ENCODE assay signal across 12 cellular contexts in genomic region chr10:77602913-77603528, GRCh38. TPM values are rescaled to one million over a fixed set of nuclear protein-coding genes. Genes with fewer than 3 reads are reported as not detected.
DNase-seq lines count a peak whose midpoint lies in the region; ATAC-seq and TF ChIP-seq lines count a peak whose summit lies in the region.
"Had no signal": no experiment of that assay in that cellular context is flagged by ENCODE, and none has a peak within 500 bp of the region (broad histone marks: within the 10 kb centered on the region; RNA-seq: fewer than 3 reads in every experiment).

No MANE protein-coding gene starts in this region.

- intact Hi-C loops in esophagus muscularis mucosa (cut with DNase I) (no loop called here), aorta (cut with DNase I) (no loop called here)

- in situ Hi-C loops in GM13977 (cut with MboI; ENCODE audit: low pct_unique_long_range_greater_than_20kb, low sequenced_read_pairs, unreplicated experiment), result no loop called here

- WGBS in esophagus muscularis mucosa, result 29% methylated on average over 7 of the region's 7 CpGs
- 7 to 9% methylated on average over 7 of the region's 7 CpGs for WGBS in aorta, 2 donors

- peak overlapping the region; percentile 40 to 59 (median 47) for H3K27ac ChIP-seq in esophagus muscularis mucosa (replicated peaks in 1 of 4)
- peak overlapping the region; percentile 6 for H3K27ac ChIP-seq in rectal smooth muscle tissue (ENCODE audit: low read depth, low read length)
- peak overlapping the region in 1 of 2 donors; percentile 22 for H3K27ac ChIP-seq in aorta (ENCODE audit: low read depth in 1 of 2, low read length in 2 of 2)

- no peaks in the 10 kb centered on the region for H3K9me3 ChIP-seq in esophagus muscularis mucosa
- no peaks in the 10 kb centered on the region for H3K9me3 ChIP-seq in aorta (ENCODE audit: control insufficient read depth, low read length)
- H3K9me3 ChIP-seq: esophagus squamous epithelium had no signal

- H3K4me1 ChIP-seq in esophagus muscularis mucosa (peaks cover 6 to 92% (median 83%) of the 10 kb centered on the region in 4 donors), rectal smooth muscle tissue (ENCODE audit: control insufficient read depth, insufficient read depth, low read length) (peaks cover 18% of the 10 kb centered on the region), aorta (ENCODE audit: control insufficient read depth in 1 of 2, insufficient read depth in 2 of 2, low read length in 2 of 2) (no peaks in the 10 kb centered on the region)

- H3K36me3 ChIP-seq in esophagus muscularis mucosa (no peaks in the 10 kb centered on the region), rectal smooth muscle tissue (ENCODE audit: control insufficient read depth, insufficient read depth, low read length) (no peaks in the 10 kb centered on the region), aorta (ENCODE audit: control insufficient read depth in 1 of 2, insufficient read depth in 2 of 2, low read length in 1 of 2) (no peaks in the 10 kb centered on the region)
- H3K36me3 ChIP-seq: esophagus squamous epithelium had no signal

- no peak overlapping the region for H3K4me3 ChIP-seq in esophagus muscularis mucosa
- no peak overlapping the region for H3K4me3 ChIP-seq in rectal smooth muscle tissue (ENCODE audit: low read length)
- no peak overlapping the region for H3K4me3 ChIP-seq in aorta (ENCODE audit: low read length in 2 of 2)
- H3K4me3 ChIP-seq: esophagus squamous epithelium had no signal

- DNase-seq in NCI-H69 (lab: John Stamatoyannopoulos, UW), result peak; percentile 56
- no peak for DNase-seq in esophagus muscularis mucosa (ENCODE audit: extremely low spot score)
- DNase-seq in NCI-H526 treated with DMSO at 0.1 percent for 48 hours (lab: John Stamatoyannopoulos, UW), result no peak
- DNase-seq in GM13977 (ENCODE audit: low spot score), result no peak
- no peak for DNase-seq in HPDE6-E6E7 (ENCODE audit: extremely low spot score)
- DNase-seq in aorta, result no peak
- DNase-seq: esophagus squamous epithelium had no signal

- no peak for TF ChIP-seq POLR2A in esophagus muscularis mucosa (IDR thresholded peaks at IDR 0.05; ENCODE audit: low read depth)

- no peak overlapping the region for H3K9ac ChIP-seq in rectal smooth muscle tissue (ENCODE audit: low read length)

- no peaks in the 10 kb centered on the region for H3K27me3 ChIP-seq in esophagus muscularis mucosa
- H3K27me3 ChIP-seq in rectal smooth muscle tissue (ENCODE audit: control insufficient read depth, insufficient read depth, low read length), result no peaks in the 10 kb centered on the region
- H3K27me3 ChIP-seq in aorta (ENCODE audit: control insufficient read depth in 1 of 2, insufficient read depth in 2 of 2, low read length in 1 of 2), result no peaks in the 10 kb centered on the region
- H3K27me3 ChIP-seq: esophagus squamous epithelium had no signal

- TF ChIP-seq CTCF in esophagus muscularis mucosa (IDR thresholded peaks at IDR 0.05), result no peak
- TF ChIP-seq CTCF in GM13977 (IDR thresholded peaks at IDR 0.05; ENCODE audit: extremely low read depth, insufficient read depth, missing control alignments), result no peak

- TF ChIP-seq EP300 in esophagus muscularis mucosa (IDR thresholded peaks at IDR 0.05), result no peak

- ATAC-seq in GM18868 (IDR thresholded peaks at IDR 0.05; ENCODE audit: unreplicated experiment), result peak; percentile 49
- ATAC-seq in aorta (ENCODE audit: low FRiP score), result no peak
- ATAC-seq: sciatic nerve, SK-N-SH treated with all-trans-retinoic acid at 6 μM for 48 hours had no signal

RNA-seq across cellular contexts. Expression of gene KCNMA1, which starts 34.6 kb away (rescaled TPM):
- total RNA-seq in esophagus muscularis mucosa (100 to 1,000 TPM; 146 to 300 (median 265) TPM), aorta (100 to 1,000 TPM; 144 to 163 TPM)
- 100 to 1,000 TPM in 1 of 2 donors, 10 to 100 TPM in 1; 36.8 to 106 TPM for polyA plus RNA-seq in aorta
- total RNA-seq: activated CD8-positive, alpha-beta memory T cell treated with anti-CD3 and anti-CD28 coated beads for 36 hours had no signal
